Comparison of ENCODE assay signal across 25 cellular contexts in genomic region chr22:30238136-30238535, GRCh38. TPM values are rescaled to one million over a fixed set of nuclear protein-coding genes. Genes with fewer than 3 reads are reported as not detected.
DNase-seq lines count a peak whose midpoint lies in the region; ATAC-seq and TF ChIP-seq lines count a peak whose summit lies in the region.
"Had no signal": no experiment of that assay in that cellular context is flagged by ENCODE, and none has a peak within 500 bp of the region (broad histone marks: within the 10 kb centered on the region; RNA-seq: fewer than 3 reads in every experiment).

No MANE protein-coding gene starts in this region.

- no peak overlapping the region for H3K27ac ChIP-seq in BLaER1 treated with 17β-estradiol and CSF1 and Interleukin-3, amounts not matched to agents 10 nM and 100 nM
- H3K27ac ChIP-seq in breast epithelium: no peak overlapping the region
- H3K27ac ChIP-seq in esophagus muscularis mucosa (replicated peaks in 1 of 4): no peak overlapping the region
- H3K27ac ChIP-seq: ascending aorta, gastrocnemius medialis, tibial artery had no signal

- H3K4me1 Mint-ChIP-seq in brain: peaks cover 53% of the 10 kb centered on the region
- H3K4me1 Mint-ChIP-seq: CD8-positive, alpha-beta memory T cell; natural killer cell had no signal

- no peak overlapping the region for H3K9ac ChIP-seq in BLaER1 treated with 17β-estradiol and CSF1 and Interleukin-3, amounts not matched to agents 10 nM and 100 nM

- no peaks in the 10 kb centered on the region for H3K27me3 Mint-ChIP-seq in brain

- no peak overlapping the region for H3K4me3 Mint-ChIP-seq in brain
- H3K4me3 Mint-ChIP-seq: CD8-positive, alpha-beta memory T cell; natural killer cell had no signal

- no peak for TF ChIP-seq POLR2A in breast epithelium (IDR thresholded peaks at IDR 0.05)
- TF ChIP-seq POLR2A in esophagus muscularis mucosa (IDR thresholded peaks at IDR 0.05; ENCODE audit: low read depth): no peak

- peak; percentile 2 for ATAC-seq in omental fat pad (ENCODE audit: low FRiP score)
- ATAC-seq: gastrocnemius medialis, natural killer cell, SK-N-SH treated with all-trans-retinoic acid at 6 μM for 48 hours had no signal

- TF ChIP-seq CTCF in brain (conservative IDR thresholded peaks at IDR 0.05) (no peak), omental fat pad (IDR thresholded peaks at IDR 0.05) (no peak), breast epithelium (IDR thresholded peaks at IDR 0.05) (no peak), esophagus muscularis mucosa (IDR thresholded peaks at IDR 0.05) (no peak)

- no peak for TF ChIP-seq EP300 in esophagus muscularis mucosa (IDR thresholded peaks at IDR 0.05)

- intact Hi-C loops in breast epithelium (cut with DNase I; ENCODE audit: low total_unique reads): no loop called here
- intact Hi-C loops in esophagus muscularis mucosa (cut with DNase I): no loop called here

- peaks cover 0 to 18% (median 0%) of the 10 kb centered on the region in 11 experiments; a peak in 2 of 22 replicates for H4K20me1 ChIP-seq in BLaER1 treated with 17β-estradiol and CSF1 and Interleukin-3, amounts not matched to agents 10 nM and 100 nM

- H3K4me1 ChIP-seq in BLaER1 treated with 17β-estradiol and CSF1 and Interleukin-3, amounts not matched to agents 10 nM and 100 nM: peaks cover 10 to 64% (median 54%) of the 10 kb centered on the region in 10 experiments; a peak in 18 of 20 replicates
- H3K4me1 ChIP-seq in breast epithelium (peaks cover 0 to 8% of the 10 kb centered on the region in 2 donors), esophagus muscularis mucosa (peaks cover 2 to 21% (median 18%) of the 10 kb centered on the region in 4 donors)
- H3K4me1 ChIP-seq: ascending aorta, gastrocnemius medialis had no signal

- no peak overlapping the region for H3K4me3 ChIP-seq in BLaER1 treated with 17β-estradiol and CSF1 and Interleukin-3, amounts not matched to agents 10 nM and 100 nM
- no peak overlapping the region for H3K4me3 ChIP-seq in breast epithelium
- H3K4me3 ChIP-seq in esophagus muscularis mucosa: no peak overlapping the region
- H3K4me3 ChIP-seq: ascending aorta, gastrocnemius medialis, tibial artery had no signal

- DNase-seq in NCI-H226 (peak; percentile 71), omental fat pad (ENCODE audit: low spot score) (no peak), breast epithelium (ENCODE audit: low spot score in 2 of 2) (no peak), esophagus muscularis mucosa (ENCODE audit: extremely low spot score) (no peak)
- DNase-seq in stimulated activated naive CD4-positive, alpha-beta T cell (lab: John Stamatoyannopoulos, UW): no peak
- DNase-seq: activated gamma-delta T cell; CD8-positive, alpha-beta memory T cell; DND-41; effector CD4-positive, alpha-beta T cell; gastrocnemius medialis; HCEC 1CT; natural killer cell; NCI-H1105 treated with DMSO at 0.1 percent for 48 hours; NK-92 treated with Interleukin-12 subunit alpha and Interleukin-12 subunit beta, amount 100 ng/mL, for 24 hours; RPMI8226; stimulated activated CD4-positive, alpha-beta T cell treated with anti-CD3 and anti-CD28 coated beads, Interleukin-1b, Interleukin-23, amount 100 ng/mL, for 48 hours; stimulated activated naive CD4-positive, alpha-beta T cell treated with Interleukin-2 at 50 U/mL for 16 hours; T1000; tibial artery had no signal

- peaks cover 0 to 7% (median 0%) of the 10 kb centered on the region in 5 experiments for H3K9me3 Mint-ChIP-seq in brain
- H3K9me3 Mint-ChIP-seq: CD8-positive, alpha-beta memory T cell; natural killer cell had no signal

- no peaks in the 10 kb centered on the region for H3K36me3 Mint-ChIP-seq in brain
- H3K36me3 Mint-ChIP-seq: CD8-positive, alpha-beta memory T cell; natural killer cell had no signal

- peaks cover 0 to 13% (median 0%) of the 10 kb centered on the region in 11 experiments; a peak in 8 of 22 replicates for H3K9me3 ChIP-seq in BLaER1 treated with 17β-estradiol and CSF1 and Interleukin-3, amounts not matched to agents 10 nM and 100 nM (replicated peaks in 1 of 11)
- no peaks in the 10 kb centered on the region for H3K9me3 ChIP-seq in breast epithelium
- no peaks in the 10 kb centered on the region for H3K9me3 ChIP-seq in esophagus muscularis mucosa
- H3K9me3 ChIP-seq: ascending aorta, gastrocnemius medialis, tibial artery had no signal

- peak overlapping the region in 8 of 11 experiments; percentile 35 to 93 (median 77); a peak in 16 of 22 replicates for H3K4me2 ChIP-seq in BLaER1 treated with 17β-estradiol and CSF1 and Interleukin-3, amounts not matched to agents 10 nM and 100 nM

- peak overlapping the region in 3 of 5 experiments; percentile 44 to 80 (median 77) for H3K27ac Mint-ChIP-seq in brain
- H3K27ac Mint-ChIP-seq: natural killer cell, progenitor cell of endocrine pancreas had no signal

- WGBS in esophagus muscularis mucosa: 97% methylated on average over 9 of the region's 9 CpGs

- H3K27me3 ChIP-seq in BLaER1 treated with 17β-estradiol and CSF1 and Interleukin-3, amounts not matched to agents 10 nM and 100 nM: peaks cover 0 to 7% (median 0%) of the 10 kb centered on the region in 11 experiments; a peak in 2 of 22 replicates
- H3K27me3 ChIP-seq in breast epithelium (no peaks in the 10 kb centered on the region), esophagus muscularis mucosa (peaks cover 0 to 11% (median 0%) of the 10 kb centered on the region in 4 donors)
- H3K27me3 ChIP-seq: ascending aorta had no signal

- H3K36me3 ChIP-seq in BLaER1 treated with 17β-estradiol and CSF1 and Interleukin-3, amounts not matched to agents 10 nM and 100 nM: no peaks in the 10 kb centered on the region
- H3K36me3 ChIP-seq in breast epithelium: no peaks in the 10 kb centered on the region
- H3K36me3 ChIP-seq in esophagus muscularis mucosa: no peaks in the 10 kb centered on the region
- H3K36me3 ChIP-seq: ascending aorta, gastrocnemius medialis, tibial artery had no signal

RNA-seq across cellular contexts. Expression of gene LIF, which starts 8.4 kb away (rescaled TPM):
- 0.22 TPM for polyA plus RNA-seq in brain (ENCODE audit: insufficient read depth, low read depth, low replicate concordance)
- total RNA-seq in omental fat pad: 10 to 100 TPM in 2 of 4 donors, 1 to 10 TPM in 2; 1.3 to 74.7 (median 24.4) TPM
- 1 to 10 TPM; 1.4 to 9.5 (median 1.6) TPM for total RNA-seq in breast epithelium
- total RNA-seq in esophagus muscularis mucosa: 1 to 10 TPM in 2 of 4 donors, under 1 TPM in 2; 0.19 to 4.8 (median 1.6) TPM
- total RNA-seq: ascending aorta, gastrocnemius medialis had no signal
- polyA plus RNA-seq: CD8-positive, alpha-beta memory T cell had no signal

RNA-seq across cellular contexts. Expression of gene OSM, which starts 28.5 kb away (rescaled TPM):
- not detected for polyA plus RNA-seq in brain (ENCODE audit: insufficient read depth, low read depth, low replicate concordance)
- total RNA-seq in omental fat pad (10 to 100 TPM in 1 of 4 donors, 1 to 10 TPM in 3; 7.1 to 17.8 (median 8.6) TPM), breast epithelium (1 to 10 TPM; 1.3 to 2.5 (median 1.3) TPM), esophagus muscularis mucosa (1 to 10 TPM in 1 of 4 donors, under 1 TPM in 1, not detected in 2; 0.57 to 8.3 TPM)
- total RNA-seq: ascending aorta, kidney epithelial cell, progenitor cell of endocrine pancreas had no signal

RNA-seq across cellular contexts. Expression of gene CASTOR1, which starts 51.2 kb away (rescaled TPM):
- polyA plus RNA-seq in brain (ENCODE audit: insufficient read depth, low read depth, low replicate concordance): 6.8 TPM
- 10 to 100 TPM in 3 of 4 donors, 1 to 10 TPM in 1; 7.1 to 47.9 (median 21.0) TPM for total RNA-seq in omental fat pad
- total RNA-seq in breast epithelium: 10 to 100 TPM; 15.5 to 26.6 (median 20.6) TPM
- 10 to 100 TPM; 16.5 to 19.4 (median 17.8) TPM for total RNA-seq in esophagus muscularis mucosa
